Comparison of ENCODE assay signal across 2 cellular contexts in the genomic region with DNA sequence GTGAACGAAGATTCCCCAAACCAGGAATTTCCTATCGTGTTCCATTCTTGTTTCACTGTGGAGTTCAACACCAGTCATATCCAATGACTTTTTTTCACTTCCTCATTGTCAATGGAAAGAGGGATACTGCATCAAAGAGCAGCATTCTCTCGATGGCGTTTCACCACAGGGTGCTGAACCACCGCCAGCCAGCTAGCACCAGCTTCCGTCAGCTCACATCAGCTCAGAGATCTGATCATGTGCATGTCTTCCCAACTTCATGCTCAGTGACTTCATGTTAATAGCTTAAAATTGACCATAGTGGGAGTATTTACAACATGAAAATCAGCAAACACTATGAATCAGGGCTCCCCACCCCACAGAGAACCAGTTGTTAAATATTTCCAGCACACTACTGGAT.
A peak's percentile ranks its signal among the peaks of the same experiment; 100 is the strongest.
TF ChIP-seq lines count a peak whose summit lies in the region.

No MANE protein-coding gene starts in this region.

TF ChIP-seq in GM23338, 12 proteins besides CTCF, POLR2A, EP300 and RAD21 (continues in another document):
- TF ChIP-seq EZH2phosphoT487 (IDR thresholded peaks at IDR 0.05; ENCODE audit: unreplicated experiment) (no peak), EZH2 (IDR thresholded peaks at IDR 0.05; ENCODE audit: low read depth, unreplicated experiment) (no peak), NANOG (IDR thresholded peaks at IDR 0.05; ENCODE audit: borderline replicate concordance) (no peak), JUNB (IDR thresholded peaks at IDR 0.05; ENCODE audit: unreplicated experiment) (no peak), POLR2AphosphoS5 (IDR thresholded peaks at IDR 0.05; ENCODE audit: low read depth) (no peak), ZNF331 (CRISPR knock-in tag; IDR thresholded peaks at IDR 0.05; ENCODE audit: low read depth) (no peak), ZNF114 (CRISPR knock-in tag; IDR thresholded peaks at IDR 0.05) (no peak)
- TF ChIP-seq, protein P1, sequence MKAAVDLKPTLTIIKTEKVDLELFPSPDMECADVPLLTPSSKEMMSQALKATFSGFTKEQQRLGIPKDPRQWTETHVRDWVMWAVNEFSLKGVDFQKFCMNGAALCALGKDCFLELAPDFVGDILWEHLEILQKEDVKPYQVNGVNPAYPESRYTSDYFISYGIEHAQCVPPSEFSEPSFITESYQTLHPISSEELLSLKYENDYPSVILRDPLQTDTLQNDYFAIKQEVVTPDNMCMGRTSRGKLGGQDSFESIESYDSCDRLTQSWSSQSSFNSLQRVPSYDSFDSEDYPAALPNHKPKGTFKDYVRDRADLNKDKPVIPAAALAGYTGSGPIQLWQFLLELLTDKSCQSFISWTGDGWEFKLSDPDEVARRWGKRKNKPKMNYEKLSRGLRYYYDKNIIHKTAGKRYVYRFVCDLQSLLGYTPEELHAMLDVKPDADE (IDR thresholded peaks at IDR 0.05), result no peak
- TF ChIP-seq, protein P2, sequence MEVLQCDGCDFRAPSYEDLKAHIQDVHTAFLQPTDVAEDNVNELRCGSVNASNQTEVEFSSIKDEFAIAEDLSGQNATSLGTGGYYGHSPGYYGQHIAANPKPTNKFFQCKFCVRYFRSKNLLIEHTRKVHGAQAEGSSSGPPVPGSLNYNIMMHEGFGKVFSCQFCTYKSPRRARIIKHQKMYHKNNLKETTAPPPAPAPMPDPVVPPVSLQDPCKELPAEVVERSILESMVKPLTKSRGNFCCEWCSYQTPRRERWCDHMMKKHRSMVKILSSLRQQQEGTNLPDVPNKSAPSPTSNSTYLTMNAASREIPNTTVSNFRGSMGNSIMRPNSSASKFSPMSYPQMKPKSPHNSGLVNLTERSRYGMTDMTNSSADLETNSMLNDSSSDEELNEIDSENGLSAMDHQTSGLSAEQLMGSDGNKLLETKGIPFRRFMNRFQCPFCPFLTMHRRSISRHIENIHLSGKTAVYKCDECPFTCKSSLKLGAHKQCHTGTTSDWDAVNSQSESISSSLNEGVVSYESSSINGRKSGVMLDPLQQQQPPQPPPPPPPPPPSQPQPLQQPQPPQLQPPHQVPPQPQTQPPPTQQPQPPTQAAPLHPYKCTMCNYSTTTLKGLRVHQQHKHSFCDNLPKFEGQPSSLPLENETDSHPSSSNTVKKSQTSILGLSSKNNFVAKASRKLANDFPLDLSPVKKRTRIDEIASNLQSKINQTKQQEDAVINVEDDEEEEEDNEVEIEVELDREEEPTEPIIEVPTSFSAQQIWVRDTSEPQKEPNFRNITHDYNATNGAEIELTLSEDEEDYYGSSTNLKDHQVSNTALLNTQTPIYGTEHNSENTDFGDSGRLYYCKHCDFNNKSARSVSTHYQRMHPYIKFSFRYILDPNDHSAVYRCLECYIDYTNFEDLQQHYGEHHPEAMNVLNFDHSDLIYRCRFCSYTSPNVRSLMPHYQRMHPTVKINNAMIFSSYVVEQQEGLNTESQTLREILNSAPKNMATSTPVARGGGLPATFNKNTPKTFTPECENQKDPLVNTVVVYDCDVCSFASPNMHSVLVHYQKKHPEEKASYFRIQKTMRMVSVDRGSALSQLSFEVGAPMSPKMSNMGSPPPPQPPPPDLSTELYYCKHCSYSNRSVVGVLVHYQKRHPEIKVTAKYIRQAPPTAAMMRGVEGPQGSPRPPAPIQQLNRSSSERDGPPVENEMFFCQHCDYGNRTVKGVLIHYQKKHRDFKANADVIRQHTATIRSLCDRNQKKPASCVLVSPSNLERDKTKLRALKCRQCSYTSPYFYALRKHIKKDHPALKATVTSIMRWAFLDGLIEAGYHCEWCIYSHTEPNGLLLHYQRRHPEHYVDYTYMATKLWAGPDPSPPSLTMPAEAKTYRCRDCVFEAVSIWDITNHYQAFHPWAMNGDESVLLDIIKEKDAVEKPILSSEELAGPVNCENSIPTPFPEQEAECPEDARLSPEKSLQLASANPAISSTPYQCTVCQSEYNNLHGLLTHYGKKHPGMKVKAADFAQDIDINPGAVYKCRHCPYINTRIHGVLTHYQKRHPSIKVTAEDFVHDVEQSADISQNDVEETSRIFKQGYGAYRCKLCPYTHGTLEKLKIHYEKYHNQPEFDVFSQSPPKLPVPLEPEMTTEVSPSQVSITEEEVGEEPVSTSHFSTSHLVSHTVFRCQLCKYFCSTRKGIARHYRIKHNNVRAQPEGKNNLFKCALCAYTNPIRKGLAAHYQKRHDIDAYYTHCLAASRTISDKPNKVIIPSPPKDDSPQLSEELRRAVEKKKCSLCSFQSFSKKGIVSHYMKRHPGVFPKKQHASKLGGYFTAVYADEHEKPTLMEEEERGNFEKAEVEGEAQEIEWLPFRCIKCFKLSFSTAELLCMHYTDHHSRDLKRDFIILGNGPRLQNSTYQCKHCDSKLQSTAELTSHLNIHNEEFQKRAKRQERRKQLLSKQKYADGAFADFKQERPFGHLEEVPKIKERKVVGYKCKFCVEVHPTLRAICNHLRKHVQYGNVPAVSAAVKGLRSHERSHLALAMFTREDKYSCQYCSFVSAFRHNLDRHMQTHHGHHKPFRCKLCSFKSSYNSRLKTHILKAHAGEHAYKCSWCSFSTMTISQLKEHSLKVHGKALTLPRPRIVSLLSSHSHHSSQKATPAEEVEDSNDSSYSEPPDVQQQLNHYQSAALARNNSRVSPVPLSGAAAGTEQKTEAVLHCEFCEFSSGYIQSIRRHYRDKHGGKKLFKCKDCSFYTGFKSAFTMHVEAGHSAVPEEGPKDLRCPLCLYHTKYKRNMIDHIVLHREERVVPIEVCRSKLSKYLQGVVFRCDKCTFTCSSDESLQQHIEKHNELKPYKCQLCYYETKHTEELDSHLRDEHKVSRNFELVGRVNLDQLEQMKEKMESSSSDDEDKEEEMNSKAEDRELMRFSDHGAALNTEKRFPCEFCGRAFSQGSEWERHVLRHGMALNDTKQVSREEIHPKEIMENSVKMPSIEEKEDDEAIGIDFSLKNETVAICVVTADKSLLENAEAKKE (CRISPR knock-in tag; IDR thresholded peaks at IDR 0.05), result no peak
- TF ChIP-seq, protein P3, sequence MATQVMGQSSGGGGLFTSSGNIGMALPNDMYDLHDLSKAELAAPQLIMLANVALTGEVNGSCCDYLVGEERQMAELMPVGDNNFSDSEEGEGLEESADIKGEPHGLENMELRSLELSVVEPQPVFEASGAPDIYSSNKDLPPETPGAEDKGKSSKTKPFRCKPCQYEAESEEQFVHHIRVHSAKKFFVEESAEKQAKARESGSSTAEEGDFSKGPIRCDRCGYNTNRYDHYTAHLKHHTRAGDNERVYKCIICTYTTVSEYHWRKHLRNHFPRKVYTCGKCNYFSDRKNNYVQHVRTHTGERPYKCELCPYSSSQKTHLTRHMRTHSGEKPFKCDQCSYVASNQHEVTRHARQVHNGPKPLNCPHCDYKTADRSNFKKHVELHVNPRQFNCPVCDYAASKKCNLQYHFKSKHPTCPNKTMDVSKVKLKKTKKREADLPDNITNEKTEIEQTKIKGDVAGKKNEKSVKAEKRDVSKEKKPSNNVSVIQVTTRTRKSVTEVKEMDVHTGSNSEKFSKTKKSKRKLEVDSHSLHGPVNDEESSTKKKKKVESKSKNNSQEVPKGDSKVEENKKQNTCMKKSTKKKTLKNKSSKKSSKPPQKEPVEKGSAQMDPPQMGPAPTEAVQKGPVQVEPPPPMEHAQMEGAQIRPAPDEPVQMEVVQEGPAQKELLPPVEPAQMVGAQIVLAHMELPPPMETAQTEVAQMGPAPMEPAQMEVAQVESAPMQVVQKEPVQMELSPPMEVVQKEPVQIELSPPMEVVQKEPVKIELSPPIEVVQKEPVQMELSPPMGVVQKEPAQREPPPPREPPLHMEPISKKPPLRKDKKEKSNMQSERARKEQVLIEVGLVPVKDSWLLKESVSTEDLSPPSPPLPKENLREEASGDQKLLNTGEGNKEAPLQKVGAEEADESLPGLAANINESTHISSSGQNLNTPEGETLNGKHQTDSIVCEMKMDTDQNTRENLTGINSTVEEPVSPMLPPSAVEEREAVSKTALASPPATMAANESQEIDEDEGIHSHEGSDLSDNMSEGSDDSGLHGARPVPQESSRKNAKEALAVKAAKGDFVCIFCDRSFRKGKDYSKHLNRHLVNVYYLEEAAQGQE (IDR thresholded peaks at IDR 0.05; ENCODE audit: unreplicated experiment), result no peak

TF ChIP-seq in WTC11, 78 proteins besides CTCF, POLR2A, EP300 and RAD21:
- TF ChIP-seq, protein P4, sequence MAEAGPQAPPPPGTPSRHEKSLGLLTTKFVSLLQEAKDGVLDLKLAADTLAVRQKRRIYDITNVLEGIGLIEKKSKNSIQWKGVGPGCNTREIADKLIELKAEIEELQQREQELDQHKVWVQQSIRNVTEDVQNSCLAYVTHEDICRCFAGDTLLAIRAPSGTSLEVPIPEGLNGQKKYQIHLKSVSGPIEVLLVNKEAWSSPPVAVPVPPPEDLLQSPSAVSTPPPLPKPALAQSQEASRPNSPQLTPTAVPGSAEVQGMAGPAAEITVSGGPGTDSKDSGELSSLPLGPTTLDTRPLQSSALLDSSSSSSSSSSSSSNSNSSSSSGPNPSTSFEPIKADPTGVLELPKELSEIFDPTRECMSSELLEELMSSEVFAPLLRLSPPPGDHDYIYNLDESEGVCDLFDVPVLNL (CRISPR knock-in tag; IDR thresholded peaks at IDR 0.05; ENCODE audit: borderline replicate concordance, low read depth), result no peak
- TF ChIP-seq TEAD1 (CRISPR knock-in tag; IDR thresholded peaks at IDR 0.05) (no peak), ZNF317 (CRISPR knock-in tag; IDR thresholded peaks at IDR 0.05; ENCODE audit: borderline replicate concordance, low read depth) (0 out of 2 replicates have a peak, but pooled peaks have one; percentile 69), TEAD4 (CRISPR knock-in tag; IDR thresholded peaks at IDR 0.05) (no peak), ZNF138 (CRISPR knock-in tag; conservative IDR thresholded peaks at IDR 0.05) (no peak)
- TF ChIP-seq, protein P5, sequence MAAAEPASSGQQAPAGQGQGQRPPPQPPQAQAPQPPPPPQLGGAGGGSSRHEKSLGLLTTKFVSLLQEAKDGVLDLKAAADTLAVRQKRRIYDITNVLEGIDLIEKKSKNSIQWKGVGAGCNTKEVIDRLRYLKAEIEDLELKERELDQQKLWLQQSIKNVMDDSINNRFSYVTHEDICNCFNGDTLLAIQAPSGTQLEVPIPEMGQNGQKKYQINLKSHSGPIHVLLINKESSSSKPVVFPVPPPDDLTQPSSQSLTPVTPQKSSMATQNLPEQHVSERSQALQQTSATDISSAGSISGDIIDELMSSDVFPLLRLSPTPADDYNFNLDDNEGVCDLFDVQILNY (CRISPR knock-in tag; IDR thresholded peaks at IDR 0.05), result no peak
- TF ChIP-seq, protein P6, sequence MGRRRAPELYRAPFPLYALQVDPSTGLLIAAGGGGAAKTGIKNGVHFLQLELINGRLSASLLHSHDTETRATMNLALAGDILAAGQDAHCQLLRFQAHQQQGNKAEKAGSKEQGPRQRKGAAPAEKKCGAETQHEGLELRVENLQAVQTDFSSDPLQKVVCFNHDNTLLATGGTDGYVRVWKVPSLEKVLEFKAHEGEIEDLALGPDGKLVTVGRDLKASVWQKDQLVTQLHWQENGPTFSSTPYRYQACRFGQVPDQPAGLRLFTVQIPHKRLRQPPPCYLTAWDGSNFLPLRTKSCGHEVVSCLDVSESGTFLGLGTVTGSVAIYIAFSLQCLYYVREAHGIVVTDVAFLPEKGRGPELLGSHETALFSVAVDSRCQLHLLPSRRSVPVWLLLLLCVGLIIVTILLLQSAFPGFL (CRISPR knock-in tag; IDR thresholded peaks at IDR 0.05; ENCODE audit: borderline replicate concordance), result no peak
- TF ChIP-seq, protein P7, sequence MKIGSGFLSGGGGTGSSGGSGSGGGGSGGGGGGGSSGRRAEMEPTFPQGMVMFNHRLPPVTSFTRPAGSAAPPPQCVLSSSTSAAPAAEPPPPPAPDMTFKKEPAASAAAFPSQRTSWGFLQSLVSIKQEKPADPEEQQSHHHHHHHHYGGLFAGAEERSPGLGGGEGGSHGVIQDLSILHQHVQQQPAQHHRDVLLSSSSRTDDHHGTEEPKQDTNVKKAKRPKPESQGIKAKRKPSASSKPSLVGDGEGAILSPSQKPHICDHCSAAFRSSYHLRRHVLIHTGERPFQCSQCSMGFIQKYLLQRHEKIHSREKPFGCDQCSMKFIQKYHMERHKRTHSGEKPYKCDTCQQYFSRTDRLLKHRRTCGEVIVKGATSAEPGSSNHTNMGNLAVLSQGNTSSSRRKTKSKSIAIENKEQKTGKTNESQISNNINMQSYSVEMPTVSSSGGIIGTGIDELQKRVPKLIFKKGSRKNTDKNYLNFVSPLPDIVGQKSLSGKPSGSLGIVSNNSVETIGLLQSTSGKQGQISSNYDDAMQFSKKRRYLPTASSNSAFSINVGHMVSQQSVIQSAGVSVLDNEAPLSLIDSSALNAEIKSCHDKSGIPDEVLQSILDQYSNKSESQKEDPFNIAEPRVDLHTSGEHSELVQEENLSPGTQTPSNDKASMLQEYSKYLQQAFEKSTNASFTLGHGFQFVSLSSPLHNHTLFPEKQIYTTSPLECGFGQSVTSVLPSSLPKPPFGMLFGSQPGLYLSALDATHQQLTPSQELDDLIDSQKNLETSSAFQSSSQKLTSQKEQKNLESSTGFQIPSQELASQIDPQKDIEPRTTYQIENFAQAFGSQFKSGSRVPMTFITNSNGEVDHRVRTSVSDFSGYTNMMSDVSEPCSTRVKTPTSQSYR (CRISPR knock-in tag; IDR thresholded peaks at IDR 0.05), result no peak
